Comparison of ENCODE assay signal across 8 cellular contexts in genomic region chrX:53081925-53082772, GRCh38. TPM values are rescaled to one million over a fixed set of nuclear protein-coding genes. Genes with fewer than 3 reads are reported as not detected.
DNase-seq lines count a peak whose midpoint lies in the region; ATAC-seq, FAIRE-seq and TF ChIP-seq lines count a peak whose summit lies in the region.

TSPYL2 (plus strand) TSS chrX:53082367; CDS start chrX:53082499, 132 bp downstream.

- H3K4me1 ChIP-seq in body of pancreas (peaks cover 33% of the 10 kb centered on the region), sigmoid colon (peaks cover 0 to 41% (median 28%) of the 10 kb centered on the region in 4 donors)

- peak; percentile 99 for TF ChIP-seq POLR2A in body of pancreas (IDR thresholded peaks at IDR 0.05)
- TF ChIP-seq POLR2A in sigmoid colon (IDR thresholded peaks at IDR 0.05), result peak; percentile 96 to 97

- TF ChIP-seq CTCF in 22Rv1 (IDR thresholded peaks at IDR 0.05) (no peak), body of pancreas (IDR thresholded peaks at IDR 0.05) (no peak), sigmoid colon (IDR thresholded peaks at IDR 0.05) (no peak)

- H3K36me3 ChIP-seq in body of pancreas (replicated peaks in 1 of 2; ENCODE audit: insufficient read depth in 1 of 2, low read depth in 2 of 2) (no peaks in the 10 kb centered on the region), sigmoid colon (peaks cover 0 to 25% (median 7%) of the 10 kb centered on the region in 4 donors)

- no peaks in the 10 kb centered on the region for H3K9me3 ChIP-seq in body of pancreas
- H3K9me3 ChIP-seq in sigmoid colon, result no peaks in the 10 kb centered on the region

- H3K27me3 ChIP-seq in body of pancreas, result no peaks in the 10 kb centered on the region
- H3K27me3 ChIP-seq in sigmoid colon, result no peaks in the 10 kb centered on the region

- intact Hi-C loops in body of pancreas (cut with DNase I), result no loop called here
- intact Hi-C loops in sigmoid colon (cut with DNase I), result no loop called here

- TF ChIP-seq EP300 in sigmoid colon (IDR thresholded peaks at IDR 0.05), result no peak

- H3K4me3 ChIP-seq in body of pancreas (peak within 1 kb of the TSS; percentile 36 to 37), sigmoid colon (peak within 1 kb of the TSS; percentile 81 to 86 (median 86))

- H3K27ac ChIP-seq in 22Rv1 (peak within 1 kb of the TSS; percentile 70), body of pancreas (peak within 1 kb of the TSS; percentile 70 to 90 (median 84)), sigmoid colon (peak within 1 kb of the TSS; percentile 92 to 97 (median 96))

- FAIRE-seq in TTC549 (lab: Jason Lieb, UNC), result peak; percentile 90

- ATAC-seq in GM18520 (IDR thresholded peaks at IDR 0.05; ENCODE audit: unreplicated experiment), result peak; percentile 90
- peak; percentile 87 for ATAC-seq in HG03064 (IDR thresholded peaks at IDR 0.05; ENCODE audit: low read depth, unreplicated experiment)
- peak; percentile 93 for ATAC-seq in body of pancreas

- 0 to 2% methylated on average over 10 to 23 of the region's 86 CpGs for WGBS in body of pancreas, 2 donors
- 0% methylated on average over 86 of the region's 86 CpGs for WGBS in sigmoid colon, 2 donors

- DNase-seq in NCI-H2107 treated with DMSO at 0.1 percent for 48 hours (lab: John Stamatoyannopoulos, UW; ENCODE audit: unreplicated experiment), result peak; percentile 95
- DNase-seq in body of pancreas, result peak; percentile 94 to 95 (median 95)
- DNase-seq in iPS DF 4.7 (ENCODE audit: extremely low read depth, low spot score), result peak; percentile 68
- DNase-seq in sigmoid colon, result peak; percentile 98

RNA-seq across cellular contexts. Expression of gene TSPYL2, which starts in this region (rescaled TPM):
- total RNA-seq in body of pancreas (10 to 100 TPM; 28.3 to 40.5 TPM), sigmoid colon (100 to 1,000 TPM in 1 of 4 donors, 10 to 100 TPM in 3; 50.3 to 109 (median 71.6) TPM)
- 10 to 100 TPM in 1 of 3 donors, 1 to 10 TPM in 2; 2.5 to 25.8 (median 6.6) TPM for polyA plus RNA-seq in sigmoid colon

Comparison
In these comparisons a context has a peak if more than half of its experiments do, and no peak if none do; other contexts are left out.
1. Peak in every context shown above with its lines: DNase-seq, ATAC-seq, H3K4me3 ChIP-seq and H3K27ac ChIP-seq.